29 cellular contexts compared by ENCODE assay signal in genomic region chr4:69818060-69818639, GRCh38. TPM values are rescaled to one million over a fixed set of nuclear protein-coding genes. Genes with fewer than 3 reads are reported as not detected.
DNase-seq lines count a peak whose midpoint lies in the region; FAIRE-seq and TF ChIP-seq lines count a peak whose summit lies in the region.
"Had no signal": no experiment of that assay in that cellular context is flagged by ENCODE, and none has a peak within 500 bp of the region (broad histone marks: within the 10 kb centered on the region; RNA-seq: fewer than 3 reads in every experiment).

No MANE protein-coding gene starts in this region.

- H3K27ac ChIP-seq in H9 (ENCODE audit: insufficient read length, low read depth, low read length) (no peak overlapping the region), H1 (ENCODE audit: low read depth, low read length) (no peak overlapping the region), stomach (no peak overlapping the region)
- H3K27ac ChIP-seq: 22Rv1, SJSA1 had no signal

- H4K91ac ChIP-seq in H9 (ENCODE audit: insufficient read length, low read depth, low read length) (no peak overlapping the region), H1 (replicated peaks; ENCODE audit: insufficient read length, low read length) (no peak overlapping the region)

- no peak for TF ChIP-seq RAD21 in H1 (IDR thresholded peaks at IDR 0.05 in 1 of 2, conservative IDR thresholded peaks at IDR 0.05 in 1 of 2; ENCODE audit: low read depth in 2 of 2, low read length in 2 of 2)

- no peak overlapping the region for H3K56ac ChIP-seq in H9 (ENCODE audit: insufficient read length, low read depth, low read length)
- H3K56ac ChIP-seq in H1 (replicated peaks; ENCODE audit: insufficient read length, low read depth, low read length) = no peak overlapping the region

- TF ChIP-seq EP300 in H1 (IDR thresholded peaks at IDR 0.05; ENCODE audit: borderline replicate concordance in 1 of 2, low read depth in 2 of 2, low read length in 2 of 2) (no peak), stomach (IDR thresholded peaks at IDR 0.05) (no peak)

- no CpG with 5 or more reads among the region's 1 CpG for WGBS in H9 (ENCODE audit: extremely low coverage, insufficient read length, low lambda C conversion rate)
- WGBS in H1 (ENCODE audit: extremely low coverage in 1 of 2, insufficient coverage in 1 of 2, insufficient read length in 1 of 2, insufficient replicate concordance in 2 of 2, low coverage in 1 of 2, low lambda C conversion rate in 2 of 2, missing lambda C conversion rate in 1 of 2), 2 experiments = 87% methylated on average over 1 of the region's 1 CpG; no CpG with 5 or more reads in 1 of the 2 experiments
- 87 to 100% (median 96%) methylated on average over 1 of the region's 1 CpG for WGBS in stomach, 5 donors

- H3K36me3 Mint-ChIP-seq in H9 (ENCODE audit: insufficient read depth in 1 of 3, low read depth in 3 of 3) (no peaks in the 10 kb centered on the region; a peak in 1 of 7 replicates), neural crest cell (ENCODE audit: low read depth) (no peaks in the 10 kb centered on the region)
- H3K36me3 Mint-ChIP-seq: CD14-positive monocyte, IgD-negative memory B cell had no signal

- intact Hi-C loops in stomach (cut with DNase I; ENCODE audit: low total_unique reads) = no loop called here

- H3K4me3 Mint-ChIP-seq in H9 (no peak overlapping the region), neural crest cell (no peak overlapping the region)
- H3K4me3 Mint-ChIP-seq: CD14-positive monocyte, GM23338, IgD-negative memory B cell had no signal

- H4K8ac ChIP-seq in H9 (replicated peaks; ENCODE audit: insufficient read length, low read depth, low read length) (no peak overlapping the region), H1 (ENCODE audit: extremely low read depth, insufficient read depth, low read length) (no peak overlapping the region)

- H3K9me3 ChIP-seq in H9 (ENCODE audit: control insufficient read depth, low read depth, low read length) = no peaks in the 10 kb centered on the region
- no peaks in the 10 kb centered on the region for H3K9me3 ChIP-seq in H1 (ENCODE audit: insufficient read depth in 2 of 2, low read depth in 1 of 2, low read length in 1 of 2)
- H3K9me3 ChIP-seq in stomach = no peaks in the 10 kb centered on the region
- H3K9me3 ChIP-seq: BE2C, SJSA1 had no signal

- no peak overlapping the region for H2BK12ac ChIP-seq in H9 (ENCODE audit: insufficient read length, low read depth, low read length)
- H2BK12ac ChIP-seq in H1 (ENCODE audit: low read depth, low read length) = 0 out of 2 replicates have a peak overlapping the region, but pooled peaks have one; percentile 35

- peak; percentile 8 for DNase-seq in NCI-H2029 treated with DMSO at 0.1 percent for 48 hours (lab: John Stamatoyannopoulos, UW)
- no peak for DNase-seq in NCI-H2029 (lab: John Stamatoyannopoulos, UW)
- no peak for DNase-seq in H9
- DNase-seq in H1 (ENCODE audit: low read depth in 1 of 2, low spot score in 2 of 2) = no peak
- DNase-seq in neural crest cell (ENCODE audit: low read depth, low spot score) = no peak
- DNase-seq in T1000 (lab: John Stamatoyannopoulos, UW) = no peak
- DNase-seq in stomach = no peak
- DNase-seq: ACHN, BE2C, Calu3, DMS79 treated with DMSO at 0.1 percent for 48 hours, GF-D8, HCEC 1CT, Karpas-422, NCI-H1092 treated with DMSO at 0.1 percent for 48 hours, NCI-H1436, NCI-H2081, NCI-H2171, NCI-H226, NCI-H524, Right ventricle myocardium superior, RPMI8226 had no signal

- no peaks in the 10 kb centered on the region for H3K4me1 ChIP-seq in H9 (ENCODE audit: insufficient read depth, low read length)
- H3K4me1 ChIP-seq in H1 (replicated peaks in 1 of 4; ENCODE audit: control insufficient read depth in 3 of 4, insufficient read depth in 4 of 4, low read length in 3 of 4) = no peaks in the 10 kb centered on the region
- H3K4me1 ChIP-seq in stomach = peaks cover 0 to 6% (median 5%) of the 10 kb centered on the region in 4 donors
- H3K4me1 ChIP-seq: BE2C, SJSA1 had no signal

- H3K27me3 ChIP-seq in H9 (ENCODE audit: insufficient read depth, low read length) (no peaks in the 10 kb centered on the region), H1 (replicated peaks in 1 of 4; ENCODE audit: control insufficient read depth in 3 of 4, extremely low read depth in 1 of 4, insufficient read depth in 3 of 4, low read length in 3 of 4) (peaks cover 0 to 1% (median 0%) of the 10 kb centered on the region in 4 experiments; a peak in 1 of 7 replicates), stomach (no peaks in the 10 kb centered on the region)
- H3K27me3 ChIP-seq: BE2C, SJSA1 had no signal

- H3K9me3 Mint-ChIP-seq in H9 = no peaks in the 10 kb centered on the region; a peak in 1 of 5 replicates
- no peaks in the 10 kb centered on the region for H3K9me3 Mint-ChIP-seq in neural crest cell
- H3K9me3 Mint-ChIP-seq: GM23338 had no signal

- H3K23ac ChIP-seq in H9 (ENCODE audit: insufficient read length, low read depth, low read length) (no peak overlapping the region), H1 (ENCODE audit: insufficient read length) (no peak overlapping the region)

- TF ChIP-seq POLR2A in H1 (IDR thresholded peaks at IDR 0.05; ENCODE audit: control extremely low read depth in 1 of 2, low read depth in 2 of 2, low read length in 2 of 2) (no peak), stomach (IDR thresholded peaks at IDR 0.05) (no peak)

- no peak for FAIRE-seq in H1 (lab: Jason Lieb, UNC)
- FAIRE-seq: GM12891 had no signal

- CTCF ChIA-PET in H1 (lab: Charles Lee; ENCODE audit: partially characterized antibody) = interaction anchor here (1.4 to 2.2 kb wide), 2 partner anchors 13 to 36 kb away, joined by 3 to 9 read pairs; no protein-coding TSS in a partner anchor

- no peak overlapping the region for H2AFZ ChIP-seq in H9 (ENCODE audit: low read length)
- peak overlapping the region; percentile 22; the same call in 1 of the 2 replicates for H2AFZ ChIP-seq in H1 (ENCODE audit: low read length)
- H2AFZ ChIP-seq: GM23338 had no signal

- H3T11ph ChIP-seq in H9 (ENCODE audit: low read length) = no peak overlapping the region

- H3K9ac ChIP-seq in H9 (ENCODE audit: extremely low read depth, insufficient read length, low read length) = no peak overlapping the region
- H3K9ac ChIP-seq in H1 (replicated peaks in 1 of 4; ENCODE audit: extremely low read depth in 1 of 4, low read depth in 3 of 4, low read length in 3 of 4) = no peak overlapping the region

- H3K18ac ChIP-seq in H9 (ENCODE audit: insufficient read length, low read depth, low read length) = peak overlapping the region; percentile 75
- H3K18ac ChIP-seq in H1 (ENCODE audit: extremely low read depth, low read length) = no peak overlapping the region

- POLR2A ChIA-PET in H1 (lab: Charles Lee; ENCODE audit: partially characterized antibody) = no interaction called here

- H3K79me2 ChIP-seq in H9 (ENCODE audit: insufficient read depth, low read length) = no peaks in the 10 kb centered on the region
- H3K79me2 ChIP-seq in H1 (ENCODE audit: control insufficient read depth in 1 of 2, insufficient read depth in 2 of 2, low read length in 2 of 2) = no peaks in the 10 kb centered on the region

- H3K4me3 ChIP-seq in H1 (ENCODE audit: extremely low read depth in 1 of 4, insufficient read depth in 2 of 4, low read depth in 3 of 4, low read length in 4 of 4) = no peak overlapping the region
- H3K4me3 ChIP-seq in stomach = no peak overlapping the region
- H3K4me3 ChIP-seq: GM23338, SJSA1 had no signal

- H2BK20ac ChIP-seq in H9 (ENCODE audit: low read depth, low read length, poor library complexity, severe bottlenecking) (no peak overlapping the region), H1 (ENCODE audit: low read length) (no peak overlapping the region)

- H3K23me2 ChIP-seq in H9 (ENCODE audit: insufficient read length, low read depth, low read length, poor library complexity, severe bottlenecking) (no peaks in the 10 kb centered on the region), H1 (ENCODE audit: low read depth, low read length) (no peaks in the 10 kb centered on the region)

- H3K27me3 Mint-ChIP-seq in H9 (ENCODE audit: low read depth) = no peaks in the 10 kb centered on the region
- H3K27me3 Mint-ChIP-seq in neural crest cell (ENCODE audit: low read depth) = no peaks in the 10 kb centered on the region

- H2BK15ac ChIP-seq in H9 (ENCODE audit: low read depth, low read length) (no peak overlapping the region), H1 (ENCODE audit: low read length) (no peak overlapping the region)

- no peak overlapping the region for H3K4me2 ChIP-seq in H9 (ENCODE audit: insufficient read depth, insufficient read length, low read length)
- no peak overlapping the region for H3K4me2 ChIP-seq in H1 (ENCODE audit: insufficient read depth in 1 of 2, low read depth in 2 of 2, low read length in 2 of 2)
- H3K4me2 ChIP-seq: GM23338 had no signal

- H3K27ac Mint-ChIP-seq in H9 (0 out of 7 replicates have a peak overlapping the region, but pooled peaks of 1 of the 3 experiments have one; percentile 16), neural crest cell (ENCODE audit: unreplicated experiment) (peak overlapping the region; percentile 23)
- H3K27ac Mint-ChIP-seq: CD14-positive monocyte, GM23338, IgD-negative memory B cell had no signal

- H2AK5ac ChIP-seq in H9 (ENCODE audit: insufficient read length, low read length) (no peak overlapping the region), H1 (ENCODE audit: low read depth, low read length) (no peak overlapping the region)

- H4K20me1 ChIP-seq in H9 (ENCODE audit: control insufficient read depth, insufficient read depth, insufficient read length) = no peaks in the 10 kb centered on the region
- H4K20me1 ChIP-seq in H1 (replicated peaks in 1 of 2; ENCODE audit: control insufficient read depth in 1 of 2, insufficient read depth in 2 of 2, low read length in 2 of 2) = no peaks in the 10 kb centered on the region

- H3K4me1 Mint-ChIP-seq in H9 (no peaks in the 10 kb centered on the region), neural crest cell (no peaks in the 10 kb centered on the region)
- H3K4me1 Mint-ChIP-seq: GM23338, IgD-negative memory B cell had no signal

- TF ChIP-seq CTCF in H9 (conservative IDR thresholded peaks at IDR 0.05) = no peak
- no peak for TF ChIP-seq CTCF in H1 (IDR thresholded peaks at IDR 0.05; ENCODE audit: control extremely low read depth in 1 of 3, insufficient read depth in 1 of 3, low read depth in 1 of 3, low read length in 3 of 3)
- no peak for TF ChIP-seq CTCF in neural crest cell (conservative IDR thresholded peaks at IDR 0.05)
- TF ChIP-seq CTCF in stomach (IDR thresholded peaks at IDR 0.05) = no peak

- no peak overlapping the region for H4K5ac ChIP-seq in H9 (ENCODE audit: insufficient read length, low read depth, low read length)
- no peak overlapping the region for H4K5ac ChIP-seq in H1 (ENCODE audit: insufficient read length, low read depth, low read length)

- H3K4ac ChIP-seq in H9 (ENCODE audit: low read depth, low read length) (no peak overlapping the region), H1 (replicated peaks; ENCODE audit: insufficient read length, low read depth, low read length) (no peak overlapping the region)

- H3K36me3 ChIP-seq in H1 (ENCODE audit: control insufficient read depth in 2 of 4, insufficient read depth in 4 of 4, low read length in 3 of 4) (no peaks in the 10 kb centered on the region), stomach (no peaks in the 10 kb centered on the region)
- H3K36me3 ChIP-seq: BE2C, SJSA1 had no signal

- no peak overlapping the region for H2BK120ac ChIP-seq in H9 (ENCODE audit: low read depth, low read length, poor library complexity, severe bottlenecking)
- H2BK120ac ChIP-seq in H1 (replicated peaks; ENCODE audit: low read depth, low read length) = no peak overlapping the region

- H3K14ac ChIP-seq in H9 (ENCODE audit: insufficient read depth, low read length) = no peak overlapping the region
- no peak overlapping the region for H3K14ac ChIP-seq in H1 (ENCODE audit: insufficient read length)

- H2BK5ac ChIP-seq in H9 (ENCODE audit: insufficient read length, low read length) (no peak overlapping the region), H1 (ENCODE audit: low read depth, low read length) (no peak overlapping the region)

- H3K79me1 ChIP-seq in H9 (ENCODE audit: insufficient read depth, low read depth, low read length, poor library complexity, severe bottlenecking) (no peaks in the 10 kb centered on the region), H1 (ENCODE audit: low read depth, low read length) (no peaks in the 10 kb centered on the region)

RNA-seq across cellular contexts. Expression of gene SULT1E1, which starts 41.8 kb away (rescaled TPM):
- not detected in 2 replicates for total RNA-seq in H9 (2021)
- total RNA-seq in H1 (2021; fragmentation: NEBNext Ultra II Directional; extraction: Animal tissue kit (Norgen Biotek cat#: 25700)) = not detected in 2 replicates
- polyA plus RNA-seq in H1 (2011; rRNA removed) = not detected in 2 replicates
- not detected for polyA plus RNA-seq in H1 (2011; cell fraction: cytosol; rRNA removed)
- not detected for polyA plus RNA-seq in H1 (2011; cell fraction: nucleus; rRNA removed)
- not detected in 4 replicates for polyA plus RNA-seq in H1 (2012, experiment 1 of 2)
- not detected for polyA plus RNA-seq in H1 (2012, experiment 2 of 2)
- not detected for polyA plus RNA-seq in H1 (2013, experiment 1 of 2)
- polyA plus RNA-seq in H1 (2013, experiment 2 of 2) = 0.02 TPM
- polyA minus RNA-seq in H1 (2011; rRNA and poly(A)+ RNA removed) = not detected in 2 replicates
- polyA minus RNA-seq in H1 (2011; cell fraction: cytosol; rRNA and poly(A)+ RNA removed) = not detected
- not detected for polyA minus RNA-seq in H1 (2011; cell fraction: nucleus; rRNA and poly(A)+ RNA removed)
- total RNA-seq in neural crest cell = not detected in 2 replicates
- 10 to 100 TPM in 1 of 5 donors, 1 to 10 TPM in 1, under 1 TPM in 1, not detected in 2; 0.87 to 52.1 (median 3.5) TPM for total RNA-seq in stomach
- polyA plus RNA-seq in stomach = 1 to 10 TPM in 1 of 3 donors, under 1 TPM in 2; 0.62 to 3.2 (median 0.68) TPM
- total RNA-seq: GM23338, M059J, Right ventricle myocardium superior, SJSA1 had no signal
- polyA plus RNA-seq: CD14-positive monocyte, GM23338, IgD-negative memory B cell had no signal

RNA-seq across cellular contexts. Expression of gene SULT1B1, which starts 57.7 kb away (rescaled TPM):
- total RNA-seq in H9 (2021) (not detected in 2 replicates), neural crest cell (not detected in 2 replicates), stomach (10 to 100 TPM in 4 of 5 donors, 1 to 10 TPM in 1; 5.3 to 58.9 (median 42.9) TPM)
- total RNA-seq in H1 (2021; fragmentation: NEBNext Ultra II Directional; extraction: Animal tissue kit (Norgen Biotek cat#: 25700)) = not detected in 2 replicates
- polyA plus RNA-seq in H1 (2011; rRNA removed) (not detected in 2 replicates), stomach (10 to 100 TPM in 2 of 3 donors, 1 to 10 TPM in 1; 1.8 to 57.6 (median 12.5) TPM)
- polyA plus RNA-seq in H1 (2011; cell fraction: cytosol; rRNA removed) = not detected
- polyA plus RNA-seq in H1 (2011; cell fraction: nucleus; rRNA removed) = not detected
- polyA plus RNA-seq in H1 (2012, experiment 1 of 2) = not detected in 4 replicates
- not detected for polyA plus RNA-seq in H1 (2012, experiment 2 of 2)
- polyA plus RNA-seq in H1 (2013, experiment 1 of 2) = not detected
- polyA plus RNA-seq in H1 (2013, experiment 2 of 2) = not detected
- polyA minus RNA-seq in H1 (2011; rRNA and poly(A)+ RNA removed) = not detected in 2 replicates
- polyA minus RNA-seq in H1 (2011; cell fraction: cytosol; rRNA and poly(A)+ RNA removed) = not detected
- not detected for polyA minus RNA-seq in H1 (2011; cell fraction: nucleus; rRNA and poly(A)+ RNA removed)
- total RNA-seq: GM23338, M059J, SJSA1 had no signal
- polyA plus RNA-seq: GM23338 had no signal
